8 cellular contexts compared by ENCODE assay signal in genomic region chr4:173168396-173169177, GRCh38. TPM values are rescaled to one million over a fixed set of nuclear protein-coding genes. Genes with fewer than 3 reads are reported as not detected.
DNase-seq lines count a peak whose midpoint lies in the region; ATAC-seq and TF ChIP-seq lines count a peak whose summit lies in the region.

GALNT7 (plus strand) TSS chr4:173168811; CDS start chr4:173168836, 25 bp downstream.

- peak; percentile 85 for DNase-seq in GM10266 (ENCODE audit: extremely low spot score)
- DNase-seq in HFFc6, result no peak
- DNase-seq in NCI-H1092 (lab: John Stamatoyannopoulos, UW), result peak; percentile 78
- peak; percentile 20 to 64 for DNase-seq in SW 1271 (lab: John Stamatoyannopoulos, UW)
- peak; percentile 71 for DNase-seq in activated naive CD8-positive, alpha-beta T cell treated with anti-CD3 and anti-CD28 coated beads, Interleukin-2, amount 10 ng/mL, durations not matched to agents 7 days and 5 days
- peak; percentile 87 for DNase-seq in cardiac septum (ENCODE audit: low spot score)
- DNase-seq in posterior cingulate gyrus, result peak; percentile 32 to 93 (median 62)

- H3K27ac Mint-ChIP-seq in HFFc6, result peak within 1 kb of the TSS; percentile 71
- peak within 1 kb of the TSS; percentile 93 for H3K27ac Mint-ChIP-seq in activated naive CD8-positive, alpha-beta T cell treated with anti-CD3 and anti-CD28 coated beads, Interleukin-2, amount 10 ng/mL, durations not matched to agents 7 days and 5 days

- H3K4me1 Mint-ChIP-seq in HFFc6 (ENCODE audit: low read depth), result peaks cover 26% of the 10 kb centered on the region
- peaks cover 45% of the 10 kb centered on the region for H3K4me1 Mint-ChIP-seq in activated naive CD8-positive, alpha-beta T cell treated with anti-CD3 and anti-CD28 coated beads, Interleukin-2, amount 10 ng/mL, durations not matched to agents 7 days and 5 days

- under 1% methylated on average over 64 of the region's 64 CpGs for WGBS in urinary bladder

- no peaks in the 10 kb centered on the region for H3K36me3 ChIP-seq in urinary bladder (ENCODE audit: insufficient read depth)

- H3K9me3 Mint-ChIP-seq in HFFc6, result no peaks in the 10 kb centered on the region
- H3K9me3 Mint-ChIP-seq in activated naive CD8-positive, alpha-beta T cell treated with anti-CD3 and anti-CD28 coated beads, Interleukin-2, amount 10 ng/mL, durations not matched to agents 7 days and 5 days, result no peaks in the 10 kb centered on the region

- H3K4me1 ChIP-seq in urinary bladder (ENCODE audit: insufficient read depth), result no peaks in the 10 kb centered on the region

- H3K27me3 Mint-ChIP-seq in HFFc6 (ENCODE audit: insufficient read depth), result no peaks in the 10 kb centered on the region; the same call in 1 of the 2 replicates
- no peaks in the 10 kb centered on the region for H3K27me3 Mint-ChIP-seq in activated naive CD8-positive, alpha-beta T cell treated with anti-CD3 and anti-CD28 coated beads, Interleukin-2, amount 10 ng/mL, durations not matched to agents 7 days and 5 days

- intact Hi-C loops in cardiac septum (cut with DNase I), result loop anchor here (2.0 kb wide), 1 partner anchor 202 kb away; the partner anchor contains the start of gene SAP30
- intact Hi-C loops in posterior cingulate gyrus (cut with DNase I), result loop anchor here (10.0 kb wide), 2 partner anchors 86 to 144 kb away; no protein-coding TSS in a partner anchor

- TF ChIP-seq CTCF in GM10266 (IDR thresholded peaks at IDR 0.05; ENCODE audit: control insufficient read depth, insufficient read depth, low read depth, missing control alignments) (no peak), HFFc6 (IDR thresholded peaks at IDR 0.05) (no peak)

- peak; percentile 41 for ATAC-seq in activated naive CD8-positive, alpha-beta T cell treated with anti-CD3 and anti-CD28 coated beads, Interleukin-2, amount 10 ng/mL, durations not matched to agents 7 days and 5 days (ENCODE audit: low read depth)

- POLR2A ChIA-PET in activated naive CD8-positive, alpha-beta T cell treated with anti-CD3 and anti-CD28 coated beads, Interleukin-2, amount 10 ng/mL, durations not matched to agents 7 days and 5 days (lab: Charles Lee), result interaction anchor here (1.2 to 4.4 kb wide), 3 partner anchors 165 to 203 kb away, joined by 4 to 30 read pairs (median 11); partner anchors contain the start of genes HMGB2 and SAP30

- H3K27ac ChIP-seq in urinary bladder (ENCODE audit: low read depth), result peak within 1 kb of the TSS; percentile 96

- no peaks in the 10 kb centered on the region for H3K36me3 Mint-ChIP-seq in HFFc6 (ENCODE audit: low read depth)
- H3K36me3 Mint-ChIP-seq in activated naive CD8-positive, alpha-beta T cell treated with anti-CD3 and anti-CD28 coated beads, Interleukin-2, amount 10 ng/mL, durations not matched to agents 7 days and 5 days, result peaks cover 11% of the 10 kb centered on the region

- H3K4me3 ChIP-seq in urinary bladder (ENCODE audit: low read depth, low read length), result peak within 1 kb of the TSS; percentile 99

- H3K4me3 Mint-ChIP-seq in HFFc6, result peak within 1 kb of the TSS; percentile 91
- H3K4me3 Mint-ChIP-seq in activated naive CD8-positive, alpha-beta T cell treated with anti-CD3 and anti-CD28 coated beads, Interleukin-2, amount 10 ng/mL, durations not matched to agents 7 days and 5 days, result peak within 1 kb of the TSS; percentile 97

RNA-seq across cellular contexts. Expression of gene GALNT7, which starts in this region (rescaled TPM):
- 10 to 100 TPM; 10.9 to 24.3 (median 23.0) TPM for total RNA-seq in HFFc6 (2021; fragmentation: NEBNext Ultra II Directional; extraction: Animal tissue kit (Norgen Biotek cat#: 25700))
- 10 to 100 TPM; 15.9 to 16.2 TPM for total RNA-seq in activated naive CD8-positive, alpha-beta T cell treated with anti-CD3 and anti-CD28 coated beads, Interleukin-2, amount 10 ng/mL, durations not matched to agents 7 days and 5 days
- total RNA-seq in cardiac septum, result 7.2 TPM
- total RNA-seq in urinary bladder, result 48.6 TPM
- 11.6 TPM for polyA plus RNA-seq in urinary bladder
